17 cellular contexts compared by ENCODE assay signal in genomic region chr10:14671383-14671782, GRCh38.
DNase-seq lines count a peak whose midpoint lies in the region; TF ChIP-seq lines count a peak whose summit lies in the region.
"Had no signal": no experiment of that assay in that cellular context is flagged by ENCODE, and none has a peak within 500 bp of the region (broad histone marks: within the 10 kb centered on the region; RNA-seq: fewer than 3 reads in every experiment).

No MANE protein-coding gene starts in this region.

- intact Hi-C loops in Caco-2 (cut with micrococcal nuclease; ENCODE audit: unreplicated experiment), result loop anchor here (2.0 to 5.0 kb wide), 4 partner anchors 17 to 141 kb away; no protein-coding TSS in a partner anchor
- intact Hi-C loops in sigmoid colon (cut with DNase I), result no loop called here

- CTCF ChIA-PET in Caco-2 (lab: Charles Lee), result no interaction called here

- POLR2A ChIA-PET in Caco-2 (lab: Charles Lee), result interaction anchor here (0.5 to 1.4 kb wide), 2 partner anchors 17 to 54 kb away, joined by 3 to 5 read pairs; no protein-coding TSS in a partner anchor

- H3K9ac ChIP-seq in endodermal cell (ENCODE audit: extremely low read depth, low read length, poor library complexity, severe bottlenecking), result no peak overlapping the region

- peaks cover 3% of the 10 kb centered on the region; the same call in 1 of the 2 replicates for H3K9me3 ChIP-seq in Caco-2
- no peaks in the 10 kb centered on the region for H3K9me3 ChIP-seq in MG63
- no peaks in the 10 kb centered on the region for H3K9me3 ChIP-seq in endodermal cell (ENCODE audit: control insufficient read depth, low read length)
- H3K9me3 ChIP-seq in sigmoid colon, result no peaks in the 10 kb centered on the region

- H3K27ac ChIP-seq in endodermal cell (ENCODE audit: low read depth, low read length) (no peak overlapping the region), sigmoid colon (peak overlapping the region; percentile 25 to 70 (median 61))

- peak overlapping the region; percentile 71 for H3K27ac Mint-ChIP-seq in Caco-2 (ENCODE audit: unreplicated experiment)
- no peak overlapping the region for H3K27ac Mint-ChIP-seq in endodermal cell
- H3K27ac Mint-ChIP-seq in activated naive CD8-positive, alpha-beta T cell treated with anti-CD3 and anti-CD28 coated beads for 36 hours, result no peak overlapping the region
- H3K27ac Mint-ChIP-seq: T-cell had no signal

- TF ChIP-seq POLR2A in sigmoid colon (IDR thresholded peaks at IDR 0.05), result no peak

- H3K4me3 Mint-ChIP-seq in Caco-2 (ENCODE audit: unreplicated experiment) (peak overlapping the region; percentile 61), endodermal cell (no peak overlapping the region)
- no peak overlapping the region for H3K4me3 Mint-ChIP-seq in activated naive CD8-positive, alpha-beta T cell treated with anti-CD3 and anti-CD28 coated beads for 36 hours
- H3K4me3 Mint-ChIP-seq: T-cell had no signal

- H3K4me1 ChIP-seq in Caco-2 (peaks cover 54% of the 10 kb centered on the region), endodermal cell (ENCODE audit: control insufficient read depth, insufficient read depth, low read length) (peaks cover 10% of the 10 kb centered on the region), sigmoid colon (peaks cover 0 to 76% (median 68%) of the 10 kb centered on the region in 4 donors)

- H3K27me3 ChIP-seq in Caco-2 (replicated peaks; ENCODE audit: control insufficient read depth, insufficient read depth, low read length) (no peaks in the 10 kb centered on the region), MG63 (no peaks in the 10 kb centered on the region), endodermal cell (ENCODE audit: control insufficient read depth, insufficient read depth, low read length, poor library complexity, severe bottlenecking) (no peaks in the 10 kb centered on the region), sigmoid colon (no peaks in the 10 kb centered on the region)

- no TSS peak for BruUV-seq in Caco-2 (replicated peaks; lab: Mats Ljungman, UMichigan)

- peaks cover 2% of the 10 kb centered on the region for H3K36me3 Mint-ChIP-seq in Caco-2 (ENCODE audit: insufficient read depth, unreplicated experiment)
- peaks cover 2% of the 10 kb centered on the region for H3K36me3 Mint-ChIP-seq in endodermal cell (ENCODE audit: low read depth)
- H3K36me3 Mint-ChIP-seq in activated naive CD8-positive, alpha-beta T cell treated with anti-CD3 and anti-CD28 coated beads for 36 hours, result no peaks in the 10 kb centered on the region

- no peak for TF ChIP-seq CTCF in Caco-2 (IDR thresholded peaks at IDR 0.05; ENCODE audit: insufficient read depth in 1 of 2, low read depth in 1 of 2, low read length in 1 of 2, severe bottlenecking in 1 of 2, unreplicated experiment in 1 of 2)
- no peak for TF ChIP-seq CTCF in endodermal cell (conservative IDR thresholded peaks at IDR 0.05)
- TF ChIP-seq CTCF in sigmoid colon (IDR thresholded peaks at IDR 0.05), result no peak

- H3K4me3 ChIP-seq in Caco-2 (ENCODE audit: low read depth, low read length) (no peak overlapping the region), MG63 (no peak overlapping the region), endodermal cell (ENCODE audit: low read length) (no peak overlapping the region), sigmoid colon (no peak overlapping the region)

- peaks cover 7% of the 10 kb centered on the region for H3K9me3 Mint-ChIP-seq in Caco-2 (ENCODE audit: unreplicated experiment)
- H3K9me3 Mint-ChIP-seq in endodermal cell, result peaks cover 3% of the 10 kb centered on the region
- H3K9me3 Mint-ChIP-seq in activated naive CD8-positive, alpha-beta T cell treated with anti-CD3 and anti-CD28 coated beads for 36 hours, result peaks cover 7% of the 10 kb centered on the region

- TF ChIP-seq EP300 in sigmoid colon (IDR thresholded peaks at IDR 0.05), result no peak

- H3K4me1 Mint-ChIP-seq in Caco-2 (ENCODE audit: low read depth, unreplicated experiment), result peaks cover 46% of the 10 kb centered on the region
- H3K4me1 Mint-ChIP-seq in endodermal cell, result peaks cover 33% of the 10 kb centered on the region
- peaks cover 9% of the 10 kb centered on the region for H3K4me1 Mint-ChIP-seq in activated naive CD8-positive, alpha-beta T cell treated with anti-CD3 and anti-CD28 coated beads for 36 hours

- H3K27me3 Mint-ChIP-seq in Caco-2 (ENCODE audit: insufficient read depth, unreplicated experiment) (no peaks in the 10 kb centered on the region), endodermal cell (ENCODE audit: insufficient read depth) (no peaks in the 10 kb centered on the region)
- no peaks in the 10 kb centered on the region for H3K27me3 Mint-ChIP-seq in activated naive CD8-positive, alpha-beta T cell treated with anti-CD3 and anti-CD28 coated beads for 36 hours
- H3K27me3 Mint-ChIP-seq: naive B cell, T-cell had no signal

- 92 to 94% methylated on average over 2 to 5 of the region's 5 CpGs for WGBS in endodermal cell (ENCODE audit: insufficient coverage in 1 of 2, insufficient read length in 1 of 2), 2 experiments
- WGBS in sigmoid colon, 2 donors, result 83 to 90% methylated on average over 5 of the region's 5 CpGs

- no peaks in the 10 kb centered on the region for H3K36me3 ChIP-seq in Caco-2 (ENCODE audit: control insufficient read depth, insufficient read depth, low read length)
- no peaks in the 10 kb centered on the region for H3K36me3 ChIP-seq in MG63
- H3K36me3 ChIP-seq in endodermal cell (ENCODE audit: control insufficient read depth, insufficient read depth, low read length), result no peaks in the 10 kb centered on the region
- H3K36me3 ChIP-seq in sigmoid colon, result no peaks in the 10 kb centered on the region

- DNase-seq in Caco-2, result peak; percentile 47 to 67
- DNase-seq in MG63, result peak; percentile 36
- DNase-seq in endodermal cell, result peak; percentile 83
- no peak for DNase-seq in sigmoid colon
- no peak for DNase-seq in MV-4-11 (lab: John Stamatoyannopoulos, UW)
- no peak for DNase-seq in activated naive CD8-positive, alpha-beta T cell treated with anti-CD3 and anti-CD28 coated beads for 36 hours
- no peak for DNase-seq in GM19240 (ENCODE audit: insufficient read length, low spot score)
- no peak for DNase-seq in NCI-H2171 (lab: John Stamatoyannopoulos, UW)
- DNase-seq: amniotic stem cell; COR-L47; effector memory CD4-positive, alpha-beta T cell; KG1; naive B cell; NCI-H1105; NK-92 treated with Interleukin-12 subunit alpha and Interleukin-12 subunit beta, amount 100 ng/mL, for 24 hours; small intestine; T-cell had no signal

Comparison
In these comparisons a context has a peak if more than half of its experiments do, and no peak if none do; other contexts are left out.
1. DNase-seq: peak in Caco-2 (2 of 2), MG63 (single experiment) and endodermal cell (single experiment); none in sigmoid colon (single experiment), MV-4-11 (single experiment), activated naive CD8-positive, alpha-beta T cell treated with anti-CD3 and anti-CD28 coated beads for 36 hours (single experiment), GM19240 (single experiment) and NCI-H2171 (single experiment).